In genomic region chr15:45780352-45780751, GRCh38 we compare ENCODE assay signal across 1 cellular context.
TF ChIP-seq lines count a peak whose summit lies in the region.

No MANE protein-coding gene starts in this region.

TF ChIP-seq in WTC11, 78 proteins besides CTCF, POLR2A, EP300 and RAD21 (continued from another document):
- TF ChIP-seq PRDM15 (CRISPR knock-in tag; IDR thresholded peaks at IDR 0.05) (no peak), E2F1 (CRISPR knock-in tag; IDR thresholded peaks at IDR 0.05) (no peak), MYBL2 (CRISPR knock-in tag; IDR thresholded peaks at IDR 0.05) (no peak), ZNF512 (CRISPR knock-in tag; IDR thresholded peaks at IDR 0.05; ENCODE audit: borderline replicate concordance) (no peak)
